30 cellular contexts compared by ENCODE assay signal in genomic region chr9:17230646-17231045, GRCh38.
"Had no signal": no experiment of that assay in that cellular context is flagged by ENCODE, and none has a peak within 500 bp of the region (broad histone marks: within the 10 kb centered on the region; RNA-seq: fewer than 3 reads in every experiment).

No MANE protein-coding gene starts in this region.

- DNase-seq: activated CD4-positive, alpha-beta T cell treated with anti-CD3 and anti-CD28 coated beads for 36 hours; activated CD4-positive, CD25-positive, alpha-beta regulatory T cell; activated CD8-positive, alpha-beta memory T cell treated with anti-CD3 and anti-CD28 coated beads, Interleukin-2, amount 10 ng/mL, durations not matched to agents 7 days and 5 days; activated CD8-positive, alpha-beta T cell treated with anti-CD3 and anti-CD28 coated beads, Interleukin-2, amount 10 ng/mL, durations not matched to agents 7 days and 5 days; activated naive CD4-positive, alpha-beta T cell; activated T-cell treated with anti-CD3 and anti-CD28 coated beads, Interleukin-2, amount 50 U/mL, for 72 hours; dermis blood vessel endothelial cell; effector CD4-positive, alpha-beta T cell; esophagus squamous epithelium; left ventricle myocardium superior; mammary epithelial cell; naive B cell; nephron progenitor cell; nucleus accumbens; pancreas; psoas muscle; stimulated activated CD4-positive, alpha-beta T cell treated with anti-CD3 and anti-CD28 coated beads, Interleukin-15, amount 100 ng/mL, for 24 hours; stimulated activated CD4-positive, alpha-beta T cell treated with anti-CD3 and anti-CD28 coated beads, Interleukin-2, amount 100 ng/mL, for 24 hours; stimulated activated naive CD4-positive, alpha-beta T cell; T-helper 1 cell; tibial artery; upper lobe of right lung had no signal

- FAIRE-seq: colon, endometrium, pancreas had no signal

- H3K4me3 ChIP-seq: esophagus squamous epithelium, hepatocyte, pancreas, psoas muscle, smooth muscle cell, suprapubic skin, tibial artery, upper lobe of right lung had no signal

- H3K27me3 Mint-ChIP-seq: activated CD4-positive, alpha-beta T cell treated with anti-CD3 and anti-CD28 coated beads for 36 hours; activated CD8-positive, alpha-beta memory T cell treated with anti-CD3 and anti-CD28 coated beads, Interleukin-2, amount 10 ng/mL, durations not matched to agents 7 days and 5 days; naive B cell had no signal

- H3K4me1 Mint-ChIP-seq: activated CD4-positive, alpha-beta T cell treated with anti-CD3 and anti-CD28 coated beads for 36 hours; activated CD8-positive, alpha-beta memory T cell treated with anti-CD3 and anti-CD28 coated beads, Interleukin-2, amount 10 ng/mL, durations not matched to agents 7 days and 5 days; naive B cell had no signal

- H3K36me3 ChIP-seq: esophagus squamous epithelium, pancreas, suprapubic skin, upper lobe of right lung had no signal

- H3K9me3 ChIP-seq: esophagus squamous epithelium, pancreas, psoas muscle, suprapubic skin, tibial artery, upper lobe of right lung had no signal

- H3K9me3 Mint-ChIP-seq: naive B cell, nephron progenitor cell had no signal

- H3K27ac ChIP-seq: epithelial cell of prostate, esophagus squamous epithelium, hepatocyte, pancreas, psoas muscle, suprapubic skin, tibial artery, upper lobe of right lung had no signal

- H3K27ac Mint-ChIP-seq: activated CD4-positive, alpha-beta T cell treated with anti-CD3 and anti-CD28 coated beads for 36 hours; activated CD8-positive, alpha-beta memory T cell treated with anti-CD3 and anti-CD28 coated beads, Interleukin-2, amount 10 ng/mL, durations not matched to agents 7 days and 5 days; activated CD8-positive, alpha-beta T cell treated with anti-CD3 and anti-CD28 coated beads, Interleukin-2, amount 10 ng/mL, durations not matched to agents 7 days and 5 days; activated naive CD4-positive, alpha-beta T cell treated with anti-CD3 and anti-CD28 coated beads, Interleukin-2, amount 50 U/mL, for 72 hours; activated T-cell treated with anti-CD3 and anti-CD28 coated beads, Interleukin-2, amount 50 U/mL, for 72 hours; naive B cell; nephron progenitor cell; T-helper 2 cell treated with Interferon-gamma antibody and Interleukin-4, amounts not matched to agents 5 μg/mL and 100 μg/mL, for 36 hours had no signal

- H3K36me3 Mint-ChIP-seq: activated CD8-positive, alpha-beta memory T cell treated with anti-CD3 and anti-CD28 coated beads, Interleukin-2, amount 10 ng/mL, durations not matched to agents 7 days and 5 days; activated naive CD4-positive, alpha-beta T cell treated with anti-CD3 and anti-CD28 coated beads, Interleukin-2, amount 50 U/mL, for 72 hours; naive B cell had no signal

- H3K4me3 Mint-ChIP-seq: activated CD4-positive, alpha-beta T cell treated with anti-CD3 and anti-CD28 coated beads for 36 hours; activated CD8-positive, alpha-beta memory T cell treated with anti-CD3 and anti-CD28 coated beads, Interleukin-2, amount 10 ng/mL, durations not matched to agents 7 days and 5 days; activated CD8-positive, alpha-beta T cell treated with anti-CD3 and anti-CD28 coated beads, Interleukin-2, amount 10 ng/mL, durations not matched to agents 7 days and 5 days; activated T-cell treated with anti-CD3 and anti-CD28 coated beads, Interleukin-2, amount 50 U/mL, for 72 hours; naive B cell; nephron progenitor cell; T-helper 2 cell treated with Interferon-gamma antibody and Interleukin-4, amounts not matched to agents 5 μg/mL and 100 μg/mL, for 36 hours had no signal
